8 cellular contexts compared by ENCODE assay signal in the genomic region with DNA sequence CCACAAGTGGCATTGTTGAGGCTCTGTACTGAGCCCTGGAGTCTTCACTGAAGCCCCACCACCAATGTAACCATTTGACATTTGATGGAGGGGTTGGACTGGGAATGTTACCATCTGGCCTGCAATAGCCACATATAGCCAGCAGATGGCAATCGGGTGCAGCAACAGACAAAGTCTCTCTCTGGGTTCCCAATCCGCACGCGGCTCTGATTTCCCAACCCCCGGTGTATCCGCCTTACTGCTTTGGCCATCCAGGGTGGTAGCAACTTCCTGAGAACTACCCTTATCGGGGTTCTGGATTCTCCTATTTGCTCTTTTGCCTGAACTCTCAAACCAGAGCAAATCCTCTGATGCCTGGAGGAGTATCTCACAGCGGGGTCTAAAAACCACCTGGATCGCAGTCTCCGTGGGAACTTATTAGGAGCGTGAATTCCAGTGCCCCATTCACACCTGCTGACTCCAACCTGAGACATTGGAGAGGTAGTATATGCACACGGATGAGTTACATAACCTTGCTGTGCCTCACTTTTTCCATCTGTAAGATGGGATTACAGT. TPM values are rescaled to one million over a fixed set of nuclear protein-coding genes. Genes with fewer than 3 reads are reported as not detected.
DNase-seq lines count a peak whose midpoint lies in the region; ATAC-seq, FAIRE-seq and TF ChIP-seq lines count a peak whose summit lies in the region.

No MANE protein-coding gene starts in this region.

- no peak overlapping the region for H3K27ac Mint-ChIP-seq in neural crest cell (ENCODE audit: unreplicated experiment)
- H3K27ac Mint-ChIP-seq in stimulated activated naive CD8-positive, alpha-beta T cell treated with anti-CD3 and anti-CD28 coated beads, Interleukin-15, amount 100 ng/mL, for 72 hours = no peak overlapping the region

- H3K36me3 Mint-ChIP-seq in neural crest cell (ENCODE audit: low read depth) = no peaks in the 10 kb centered on the region

- DNase-seq in D721Med (ENCODE audit: insufficient read length, low spot score) = peak; percentile 59
- peak; percentile 46 for DNase-seq in Jurkat, Clone E6-1 (ENCODE audit: low read depth, low spot score)
- DNase-seq in OCI-M2 (lab: John Stamatoyannopoulos, UW; ENCODE audit: unreplicated experiment) = peak; percentile 41
- peak; percentile 80 for DNase-seq in activated T-cell treated with anti-CD3 and anti-CD28 coated beads, Interleukin-2, amount 50 U/mL, for 48 hours
- DNase-seq in fibroblast of pulmonary artery (ENCODE audit: low read depth) = peak; percentile 85
- peak; percentile 86 for DNase-seq in neural crest cell (ENCODE audit: low read depth, low spot score)
- peak; percentile 53 to 57 for DNase-seq in stimulated activated naive CD8-positive, alpha-beta T cell treated with anti-CD3 and anti-CD28 coated beads, Interleukin-15, amount 100 ng/mL, for 72 hours

- peak; percentile 91 for FAIRE-seq in D721Med (lab: Jason Lieb, UNC)

- H3K4me3 Mint-ChIP-seq in neural crest cell = no peak overlapping the region
- no peak overlapping the region for H3K4me3 Mint-ChIP-seq in stimulated activated naive CD8-positive, alpha-beta T cell treated with anti-CD3 and anti-CD28 coated beads, Interleukin-15, amount 100 ng/mL, for 72 hours

- peaks cover 3% of the 10 kb centered on the region for H3K27me3 Mint-ChIP-seq in neural crest cell (ENCODE audit: low read depth)
- H3K27me3 Mint-ChIP-seq in stimulated activated naive CD8-positive, alpha-beta T cell treated with anti-CD3 and anti-CD28 coated beads, Interleukin-15, amount 100 ng/mL, for 72 hours = peaks cover 26% of the 10 kb centered on the region

- TF ChIP-seq CTCF in D721Med (IDR thresholded peaks at IDR 0.05; ENCODE audit: insufficient read depth, missing control alignments) (peak; percentile 96), fibroblast of pulmonary artery (IDR thresholded peaks at IDR 0.05; ENCODE audit: low read length, missing control alignments) (peak; percentile 100), neural crest cell (conservative IDR thresholded peaks at IDR 0.05) (peak; percentile 93)

- ATAC-seq in stimulated activated naive CD8-positive, alpha-beta T cell treated with anti-CD3 and anti-CD28 coated beads, Interleukin-15, amount 100 ng/mL, for 72 hours = peak; percentile 63
- ATAC-seq in HG02798 (IDR thresholded peaks at IDR 0.05; ENCODE audit: poor library complexity, unreplicated experiment) = no peak

- no peak overlapping the region for H3K4me3 ChIP-seq in Jurkat, Clone E6-1 (ENCODE audit: low read length)
- H3K4me3 ChIP-seq in fibroblast of pulmonary artery (replicated peaks; ENCODE audit: low read depth, low read length) = no peak overlapping the region

- peaks cover 4% of the 10 kb centered on the region for H3K4me1 Mint-ChIP-seq in neural crest cell
- H3K4me1 Mint-ChIP-seq in stimulated activated naive CD8-positive, alpha-beta T cell treated with anti-CD3 and anti-CD28 coated beads, Interleukin-15, amount 100 ng/mL, for 72 hours = no peaks in the 10 kb centered on the region

- H3K9me3 Mint-ChIP-seq in neural crest cell = no peaks in the 10 kb centered on the region
- H3K9me3 Mint-ChIP-seq in stimulated activated naive CD8-positive, alpha-beta T cell treated with anti-CD3 and anti-CD28 coated beads, Interleukin-15, amount 100 ng/mL, for 72 hours = no peaks in the 10 kb centered on the region

RNA-seq across cellular contexts. Expression of gene VRTN, which starts 14.2 kb away (rescaled TPM):
- not detected for polyA plus RNA-seq in Jurkat, Clone E6-1 (2012; ENCODE audit: insufficient read depth, insufficient read length)
- not detected in 2 replicates for total RNA-seq in neural crest cell

RNA-seq across cellular contexts. Expression of gene ABCD4, which starts 59.7 kb away (rescaled TPM):
- 58.6 TPM for polyA plus RNA-seq in Jurkat, Clone E6-1 (2012; ENCODE audit: insufficient read depth, insufficient read length)
- 98.8 TPM in 2 replicates for total RNA-seq in neural crest cell
